ENCODE assay signal across 8 cellular contexts in the genomic region with DNA sequence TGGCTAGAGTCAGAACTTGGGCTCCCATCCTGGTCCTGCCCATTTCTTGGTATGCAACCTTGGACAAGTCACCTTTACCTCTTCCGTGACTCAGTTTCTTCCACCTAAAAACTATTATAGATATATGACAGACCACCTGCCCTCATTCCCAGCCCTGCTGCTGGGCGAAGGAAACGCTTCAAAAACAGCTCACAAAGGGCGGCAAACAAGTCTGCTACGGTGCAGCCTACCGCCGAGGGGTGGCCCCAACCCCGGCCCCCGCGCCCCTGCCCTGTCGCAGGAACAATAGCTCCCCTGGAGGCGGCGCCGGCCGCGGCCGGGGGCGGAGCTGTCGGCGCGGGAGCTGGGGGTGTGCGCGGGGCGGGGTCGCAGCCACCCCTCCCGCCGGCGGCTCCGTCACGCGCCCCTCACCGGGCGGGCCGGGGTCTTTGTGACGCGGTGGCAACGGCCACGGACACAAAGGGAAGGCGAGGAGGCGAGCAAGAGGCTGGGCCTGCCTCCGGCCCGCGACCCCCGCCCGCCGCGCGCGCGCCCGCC. TPM values are rescaled to one million over a fixed set of nuclear protein-coding genes. Genes with fewer than 3 reads are reported as not detected.
A peak's percentile ranks its signal among the peaks of the same experiment; 100 is the strongest.
DNase-seq lines count a peak whose midpoint lies in the region; ATAC-seq, FAIRE-seq and TF ChIP-seq lines count a peak whose summit lies in the region.

A gene with protein sequence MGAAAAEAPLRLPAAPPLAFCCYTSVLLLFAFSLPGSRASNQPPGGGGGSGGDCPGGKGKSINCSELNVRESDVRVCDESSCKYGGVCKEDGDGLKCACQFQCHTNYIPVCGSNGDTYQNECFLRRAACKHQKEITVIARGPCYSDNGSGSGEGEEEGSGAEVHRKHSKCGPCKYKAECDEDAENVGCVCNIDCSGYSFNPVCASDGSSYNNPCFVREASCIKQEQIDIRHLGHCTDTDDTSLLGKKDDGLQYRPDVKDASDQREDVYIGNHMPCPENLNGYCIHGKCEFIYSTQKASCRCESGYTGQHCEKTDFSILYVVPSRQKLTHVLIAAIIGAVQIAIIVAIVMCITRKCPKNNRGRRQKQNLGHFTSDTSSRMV (plus strand): TSS at position 425 of the 537 bp plus-strand sequence. CDS start 396 bp downstream, outside the sequence.

- H2AFZ ChIP-seq in SU-DHL-6 (ENCODE audit: low read depth, low read length, severe bottlenecking) (peak within 1 kb of the TSS; percentile 97), K562 (ENCODE audit: low read depth, low read length) (peak within 1 kb of the TSS; percentile 77)

- H3K79me2 ChIP-seq in SU-DHL-6 (ENCODE audit: insufficient read depth, low read length) (no peaks in the 10 kb centered on the region), K562 (ENCODE audit: control insufficient read depth, insufficient read depth, low read length) (no peaks in the 10 kb centered on the region)

- intact Hi-C loops in K562 (cut with micrococcal nuclease) = no loop called here

- no peaks in the 10 kb centered on the region for H3K9me1 ChIP-seq in K562 (ENCODE audit: control insufficient read depth, insufficient read depth, low read length)

- peaks cover 7% of the 10 kb centered on the region; the same call in 1 of the 2 replicates for H3F3A ChIP-seq in SU-DHL-6 (ENCODE audit: insufficient read depth)

- H3K9me3 ChIP-seq in AG04450 (ENCODE audit: control insufficient read depth, insufficient read depth, low read length) = no peaks in the 10 kb centered on the region
- no peaks in the 10 kb centered on the region for H3K9me3 ChIP-seq in SU-DHL-6 (ENCODE audit: insufficient read depth, low read length)
- H3K9me3 ChIP-seq in K562 (replicated peaks; ENCODE audit: control insufficient read depth, insufficient read depth, low read depth, low read length) = no peaks in the 10 kb centered on the region; the same call in 1 of the 2 replicates
- H3K9me3 ChIP-seq in iPS-18a (ENCODE audit: control insufficient read depth, low read depth, low read length) = no peaks in the 10 kb centered on the region
- H3K9me3 ChIP-seq in small intestine (ENCODE audit: control insufficient read depth, low read depth) = no peaks in the 10 kb centered on the region

- H3K9ac ChIP-seq in SU-DHL-6 (ENCODE audit: low read length) (peak within 1 kb of the TSS; percentile 65), K562 (ENCODE audit: insufficient read depth in 1 of 2, low read depth in 2 of 2, low read length in 2 of 2) (peak within 1 kb of the TSS in 1 of 2 experiments; percentile 87; a peak in 2 of 4 replicates), iPS-18a (ENCODE audit: low read length) (peak within 1 kb of the TSS; percentile 90)

- under 1% methylated on average over 11 of the region's 51 CpGs for WGBS in K562 (ENCODE audit: insufficient coverage, low coverage, missing lambda C conversion rate)
- WGBS in small intestine, 3 donors = 2 to 4% (median 3%) methylated on average over 29 to 51 of the region's 51 CpGs

- POLR2A ChIA-PET in AG04450 (lab: Yijun Ruan, JAX) (no interaction called here), K562 (lab: Yijun Ruan, JAX) (interaction anchor here (0.7 kb wide), 1 partner anchor 384 kb away, joined by 3 read pairs; no protein-coding TSS in a partner anchor)

- H3K36me3 ChIP-seq in SU-DHL-6 (ENCODE audit: low read length) (no peaks in the 10 kb centered on the region), K562 (ENCODE audit: control insufficient read depth, insufficient read depth, low read length) (no peaks in the 10 kb centered on the region), iPS-18a (ENCODE audit: control insufficient read depth, low read depth, low read length) (no peaks in the 10 kb centered on the region), small intestine (ENCODE audit: control insufficient read depth in 2 of 2, insufficient read depth in 2 of 2, low read length in 2 of 2) (no peaks in the 10 kb centered on the region)

- no peaks in the 10 kb centered on the region for H3K9me2 ChIP-seq in SU-DHL-6 (replicated peaks; ENCODE audit: insufficient read depth, low read length)

- H3K4me2 ChIP-seq in SU-DHL-6 (ENCODE audit: low read depth, low read length, poor library complexity, severe bottlenecking) (peak within 1 kb of the TSS; percentile 66), K562 (ENCODE audit: insufficient read depth, low read length) (peak within 1 kb of the TSS; percentile 46)

- no TSS peak for BruUV-seq in K562 (replicated peaks; lab: Mats Ljungman, UMichigan)

- no peak for TF ChIP-seq CTCF in AG04450 (IDR thresholded peaks at IDR 0.05; ENCODE audit: low read depth, low read length)
- no peak for TF ChIP-seq CTCF in HL-60 (IDR thresholded peaks at IDR 0.05; ENCODE audit: insufficient read depth, low read length)
- no peak for TF ChIP-seq CTCF in SU-DHL-6 (IDR thresholded peaks at IDR 0.05; ENCODE audit: insufficient read depth, low read length, poor library complexity, severe bottlenecking)
- TF ChIP-seq CTCF in K562 (IDR thresholded peaks at IDR 0.05 in 2 of 3, conservative IDR thresholded peaks at IDR 0.05 in 1 of 3; ENCODE audit: insufficient read depth in 2 of 3, low read depth in 1 of 3, low read length in 3 of 3) = peak in 1 of 3 experiments; percentile 61; a peak in 2 of 6 replicates

- peak; percentile 45 for ATAC-seq in GM19035 (IDR thresholded peaks at IDR 0.05; ENCODE audit: unreplicated experiment)
- peak; percentile 91 for ATAC-seq in K562

- H4K20me1 ChIP-seq in SU-DHL-6 (ENCODE audit: low read depth, low read length) (no peaks in the 10 kb centered on the region), K562 (replicated peaks; ENCODE audit: control insufficient read depth, insufficient read depth, low read length) (no peaks in the 10 kb centered on the region)

- DNase-seq in AG04450 (ENCODE audit: low read depth, low spot score) (no peak), HL-60 (ENCODE audit: low read depth in 1 of 2, low spot score in 1 of 2) (peak in 1 of 2 experiments; percentile 12), K562 (ENCODE audit: extremely low read depth in 1 of 4, low spot score in 3 of 4) (peak; percentile 75 to 89 (median 85)), small intestine (no peak), mucosa of gallbladder (ENCODE audit: low spot score) (no peak)

- H3K4me3 ChIP-seq in AG04450 (ENCODE audit: low read depth, low read length) (peak within 1 kb of the TSS; percentile 67), HL-60 (replicated peaks; ENCODE audit: insufficient read depth, low read length) (peak within 1 kb of the TSS; percentile 40), SU-DHL-6 (ENCODE audit: insufficient read depth, low read length, poor library complexity, severe bottlenecking) (peak within 1 kb of the TSS; percentile 70), K562 (peak within 1 kb of the TSS; percentile 43), iPS-18a (ENCODE audit: low read length) (peak within 1 kb of the TSS; percentile 97), small intestine (ENCODE audit: low read depth in 1 of 2, low read length in 2 of 2) (peak within 1 kb of the TSS; percentile 39 to 60)

- CTCF ChIA-PET in AG04450 (lab: Charles Lee) (interaction anchor here (0.6 to 1.8 kb wide), 9 partner anchors 28 to 413 kb away, joined by 3 to 5 read pairs (median 3); no protein-coding TSS in a partner anchor), K562 (lab: Yijun Ruan, JAX; ENCODE audit: low intra/inter-chr PET ratio) (interaction anchor here (0.6 kb wide), 1 partner anchor 15 kb away, joined by 3 read pairs; no protein-coding TSS in a partner anchor)

- no peak for TF ChIP-seq EP300 in K562 (IDR thresholded peaks at IDR 0.05; ENCODE audit: low read length)

- in situ Hi-C loops in K562 (cut with MboI) = no loop called here

- no peak for TF ChIP-seq RAD21 in K562 (CRISPR knock-in tag; conservative IDR thresholded peaks at IDR 0.05 in 1 of 2, IDR thresholded peaks at IDR 0.05 in 1 of 2)

- H3K27ac ChIP-seq in AG04450 (ENCODE audit: low read depth, low read length) (no peak within 1 kb of the TSS), HL-60 (replicated peaks) (no peak within 1 kb of the TSS), SU-DHL-6 (ENCODE audit: low read depth, low read length) (no peak within 1 kb of the TSS), K562 (ENCODE audit: extremely low read depth, low read depth, low read length) (no peak within 1 kb of the TSS), iPS-18a (ENCODE audit: low read length) (peak within 1 kb of the TSS; percentile 1), small intestine (ENCODE audit: low read depth in 1 of 2, low read length in 1 of 2) (no peak within 1 kb of the TSS)

- TF ChIP-seq POLR2A in K562 (conservative IDR thresholded peaks at IDR 0.05) = no peak

- no peaks in the 10 kb centered on the region for H3K27me3 ChIP-seq in AG04450 (ENCODE audit: control insufficient read depth, insufficient read depth, low read length)
- H3K27me3 ChIP-seq in HL-60 (ENCODE audit: insufficient read depth, poor library complexity, severe bottlenecking) = peaks cover 30% of the 10 kb centered on the region
- H3K27me3 ChIP-seq in SU-DHL-6 (ENCODE audit: low read length) = no peaks in the 10 kb centered on the region
- H3K27me3 ChIP-seq in K562 (ENCODE audit: control insufficient read depth in 2 of 2, insufficient read depth in 2 of 2, low read length in 2 of 2) = peaks cover 0 to 10% of the 10 kb centered on the region in 2 experiments; a peak in 4 of 5 replicates
- H3K27me3 ChIP-seq in iPS-18a (ENCODE audit: control insufficient read depth, insufficient read depth, low read length) = no peaks in the 10 kb centered on the region
- H3K27me3 ChIP-seq in small intestine (ENCODE audit: control insufficient read depth in 2 of 2, insufficient read depth in 2 of 2, low read length in 2 of 2) = peaks cover 0 to 6% of the 10 kb centered on the region in 2 donors

- peaks cover 6 to 17% of the 10 kb centered on the region in 2 experiments; a peak in 4 of 5 replicates for H3K4me1 ChIP-seq in K562 (replicated peaks in 1 of 2; ENCODE audit: control insufficient read depth in 2 of 2, insufficient read depth in 2 of 2, low read length in 2 of 2)
- peaks cover 18% of the 10 kb centered on the region for H3K4me1 ChIP-seq in iPS-18a (ENCODE audit: control insufficient read depth, low read depth, low read length)
- no peaks in the 10 kb centered on the region for H3K4me1 ChIP-seq in small intestine (ENCODE audit: control insufficient read depth in 2 of 2, insufficient read depth in 1 of 2, low read depth in 1 of 2, low read length in 1 of 2)

- FAIRE-seq in K562 (lab: Jason Lieb, UNC) (no peak), small intestine (lab: Jason Lieb, UNC) (no peak)

RNA-seq across cellular contexts. Expression of the gene that starts here (rescaled TPM):
- polyA plus RNA-seq in AG04450 (2011; rRNA removed) = 0.32 and 0.45 TPM in 2 replicates
- 0.09 and 0.61 TPM in 2 replicates for polyA minus RNA-seq in AG04450 (2011; rRNA and poly(A)+ RNA removed)
- total RNA-seq in K562 (2011; cell fraction: chromatin; rRNA removed; ENCODE audit: low replicate concordance) = 0.19 and 0.32 TPM in 2 replicates
- total RNA-seq in K562 (2011; cell fraction: nucleolus; rRNA removed) = not detected in 2 replicates
- 0.37 TPM in 1 of 2 replicates, not detected in the other for total RNA-seq in K562 (2011; cell fraction: nucleoplasm; rRNA removed)
- total RNA-seq in K562 (2014; rRNA removed) = 0.49 and 0.59 TPM in 2 replicates
- total RNA-seq in K562 (2014; rRNA removed; fragmentation: Illumina TruSeq; extraction: Trizol) = 0.11 TPM in 1 of 2 replicates, not detected in the other
- total RNA-seq in K562 (2015; rRNA removed; fragmentation: Illumina TruSeq; extraction: Trizol) = 0.07 TPM in 1 of 2 replicates, not detected in the other
- 0.83 and 1.1 TPM in 2 replicates for total RNA-seq in K562 (2021)
- polyA plus RNA-seq in K562 (2011; rRNA removed) = 0.04 and 0.08 TPM in 2 replicates
- 0.06 and 0.31 TPM in 2 replicates for polyA plus RNA-seq in K562 (2011; cell fraction: cytosol; rRNA removed)
- polyA plus RNA-seq in K562 (2011; cell fraction: nucleus; rRNA removed) = 0.06 and 0.28 TPM in 2 replicates
- polyA plus RNA-seq in K562 (2012) = 0.09 and 0.18 TPM in 2 replicates
- 0.30 and 0.40 TPM in 2 replicates for polyA plus RNA-seq in K562 (2014; fragmentation: Illumina TruSeq; extraction: Trizol)
- not detected for polyA plus RNA-seq in K562 (2014; fragmentation: Nextera tagmentation; extraction: Ambion mirVana)
- 0.11 and 0.28 TPM in 2 replicates for polyA plus RNA-seq in K562 (2014; rRNA removed)
- 0.18 TPM in 1 of 2 replicates, not detected in the other for polyA minus RNA-seq in K562 (2011; rRNA and poly(A)+ RNA removed)
- polyA minus RNA-seq in K562 (2011; cell fraction: cytosol; rRNA and poly(A)+ RNA removed) = 0.48 and 1.0 TPM in 2 replicates
- polyA minus RNA-seq in K562 (2011; cell fraction: nucleus; rRNA and poly(A)+ RNA removed) = 0.11 TPM in 1 of 2 replicates, not detected in the other
- polyA plus RNA-seq in small intestine = under 1 TPM in 1 of 3 donors, not detected in 2; 0.30 TPM
- total RNA-seq in mucosa of gallbladder = 0.63 TPM

Comparison
In these comparisons a context has a peak if more than half of its experiments do, and no peak if none do; other contexts are left out.
1. DNase-seq: peak in K562 (4 of 4); none in AG04450 (single experiment), small intestine (single experiment) and mucosa of gallbladder (single experiment).
2. H3K4me3 ChIP-seq: peak in every context shown above with its lines; median percentile 97 in iPS-18a; 70 in SU-DHL-6; 67 in AG04450; 50 in small intestine; 43 in K562; 40 in HL-60.